In the genomic region with DNA sequence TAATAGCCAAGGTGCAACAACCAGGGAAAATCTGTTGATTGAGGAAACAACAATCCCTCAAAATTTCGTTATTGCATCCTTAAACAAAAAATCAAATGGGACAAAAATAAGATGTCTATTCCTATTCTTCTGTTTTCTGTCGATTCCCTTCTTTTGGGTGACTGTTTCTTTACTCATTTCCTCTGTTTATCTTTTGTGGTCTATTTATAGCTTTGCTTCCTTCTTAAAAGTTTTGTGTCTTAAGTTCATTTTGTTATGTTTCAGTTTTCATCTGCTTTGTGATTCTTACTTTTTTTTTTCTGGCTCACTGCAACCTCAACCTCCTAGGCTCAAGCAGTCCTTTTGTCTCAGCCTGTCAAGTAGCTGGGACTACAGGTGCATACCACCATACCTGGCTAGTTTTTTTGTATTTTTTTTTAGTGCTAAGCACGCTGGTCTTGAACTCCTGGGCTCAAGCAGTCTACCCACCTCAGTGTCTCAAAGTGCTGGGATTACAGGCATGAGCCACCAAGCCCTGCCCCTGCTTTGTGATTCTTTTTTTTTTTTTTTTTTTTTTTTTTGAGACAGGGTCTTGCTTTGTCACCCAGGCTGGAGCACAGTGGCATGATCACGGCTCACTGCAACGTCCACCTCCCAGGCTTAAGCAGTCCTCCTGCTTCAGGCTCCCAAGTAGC, we compare ENCODE assay signal across 10 cellular contexts. TPM values are rescaled to one million over a fixed set of nuclear protein-coding genes. Genes with fewer than 3 reads are reported as not detected.
DNase-seq lines count a peak whose midpoint lies in the region; ATAC-seq and TF ChIP-seq lines count a peak whose summit lies in the region.
"Had no signal": no experiment of that assay in that cellular context is flagged by ENCODE, and none has a peak within 500 bp of the region (broad histone marks: within the 10 kb centered on the region; RNA-seq: fewer than 3 reads in every experiment).

No MANE protein-coding gene starts in this region.

- no peak for DNase-seq in activated naive CD4-positive, alpha-beta T cell (lab: John Stamatoyannopoulos, UW)
- DNase-seq in RKO (ENCODE audit: low spot score) (peak; percentile 18), endodermal cell (no peak), stromal cell of bone marrow (ENCODE audit: low read depth) (peak; percentile 38), midbrain (lab: John Stamatoyannopoulos, UW) (no peak), NCI-H446 treated with DMSO at 0.1 percent for 48 hours (lab: John Stamatoyannopoulos, UW) (no peak)
- DNase-seq: NCI-H2081 treated with DMSO at 0.1 percent for 48 hours had no signal

- H3K36me3 Mint-ChIP-seq in activated naive CD4-positive, alpha-beta T cell treated with anti-CD3 and anti-CD28 coated beads, Interleukin-2, amount 50 U/mL, for 24 hours, result peaks cover 55% of the 10 kb centered on the region
- peaks cover 59% of the 10 kb centered on the region for H3K36me3 Mint-ChIP-seq in endodermal cell (ENCODE audit: low read depth)

- peaks cover 89% of the 10 kb centered on the region for H3K36me3 ChIP-seq in endodermal cell (ENCODE audit: control insufficient read depth, insufficient read depth, low read length)

- no peaks in the 10 kb centered on the region for H3K27me3 Mint-ChIP-seq in activated naive CD4-positive, alpha-beta T cell treated with anti-CD3 and anti-CD28 coated beads, Interleukin-2, amount 50 U/mL, for 24 hours
- H3K27me3 Mint-ChIP-seq in endodermal cell (ENCODE audit: insufficient read depth), result no peaks in the 10 kb centered on the region

- H3K27me3 ChIP-seq in endodermal cell (ENCODE audit: control insufficient read depth, insufficient read depth, low read length, poor library complexity, severe bottlenecking), result no peaks in the 10 kb centered on the region

- no peak overlapping the region for H3K9ac ChIP-seq in endodermal cell (ENCODE audit: extremely low read depth, low read length, poor library complexity, severe bottlenecking)

- no peak overlapping the region for H3K27ac ChIP-seq in endodermal cell (ENCODE audit: low read depth, low read length)
- H3K27ac ChIP-seq: prostate gland had no signal

- no peak for TF ChIP-seq CTCF in endodermal cell (conservative IDR thresholded peaks at IDR 0.05)

- no peaks in the 10 kb centered on the region for H3K9me3 ChIP-seq in endodermal cell (ENCODE audit: control insufficient read depth, low read length)
- H3K9me3 ChIP-seq: prostate gland had no signal

- no peaks in the 10 kb centered on the region for H3K4me1 ChIP-seq in endodermal cell (ENCODE audit: control insufficient read depth, insufficient read depth, low read length)
- H3K4me1 ChIP-seq: prostate gland had no signal

- H3K27ac Mint-ChIP-seq in activated naive CD4-positive, alpha-beta T cell treated with anti-CD3 and anti-CD28 coated beads, Interleukin-2, amount 50 U/mL, for 24 hours, result peak overlapping the region; percentile 36
- peak overlapping the region; percentile 49 for H3K27ac Mint-ChIP-seq in endodermal cell

- H3K4me3 ChIP-seq in endodermal cell (ENCODE audit: low read length), result no peak overlapping the region
- H3K4me3 ChIP-seq: prostate gland had no signal

- WGBS in endodermal cell (ENCODE audit: insufficient coverage in 1 of 2, insufficient read length in 1 of 2), 2 experiments, result 88 to 93% methylated on average over 3 to 5 of the region's 5 CpGs

- H3K4me3 Mint-ChIP-seq in activated naive CD4-positive, alpha-beta T cell treated with anti-CD3 and anti-CD28 coated beads, Interleukin-2, amount 50 U/mL, for 24 hours, result peak overlapping the region; percentile 15
- H3K4me3 Mint-ChIP-seq in endodermal cell, result no peak overlapping the region

- H3K9me3 Mint-ChIP-seq in activated naive CD4-positive, alpha-beta T cell treated with anti-CD3 and anti-CD28 coated beads, Interleukin-2, amount 50 U/mL, for 24 hours, result peaks cover 36% of the 10 kb centered on the region
- no peaks in the 10 kb centered on the region for H3K9me3 Mint-ChIP-seq in endodermal cell

- H3K4me1 Mint-ChIP-seq in activated naive CD4-positive, alpha-beta T cell treated with anti-CD3 and anti-CD28 coated beads, Interleukin-2, amount 50 U/mL, for 24 hours, result peaks cover 43% of the 10 kb centered on the region
- H3K4me1 Mint-ChIP-seq in endodermal cell, result peaks cover 10% of the 10 kb centered on the region

- ATAC-seq in HG03097 (IDR thresholded peaks at IDR 0.05; ENCODE audit: low FRiP score, unreplicated experiment), result no peak

RNA-seq across cellular contexts. Expression of gene ZNF146, which starts 10.4 kb away (rescaled TPM):
- total RNA-seq in endodermal cell, result 100 to 1,000 TPM; 105 to 128 TPM
- 101 TPM for polyA plus RNA-seq in endodermal cell (2013, experiment 1 of 2)
- polyA plus RNA-seq in endodermal cell (2013, experiment 2 of 2), result 102 TPM

RNA-seq across cellular contexts. Expression of gene ZNF565, which starts 10.9 kb away (rescaled TPM):
- 1 to 10 TPM; 1.6 to 2.7 TPM for total RNA-seq in endodermal cell
- 4.8 TPM for polyA plus RNA-seq in endodermal cell (2013, experiment 1 of 2)
- 4.0 TPM for polyA plus RNA-seq in endodermal cell (2013, experiment 2 of 2)

Comparison
In these comparisons a context has a peak if more than half of its experiments do, and no peak if none do; other contexts are left out.
1. DNase-seq: peak in RKO (single experiment) and stromal cell of bone marrow (single experiment); none in activated naive CD4-positive, alpha-beta T cell (0 of 4), endodermal cell (single experiment), midbrain (single experiment) and NCI-H446 treated with DMSO at 0.1 percent for 48 hours (single experiment).